Comparison of ENCODE assay signal across 7 cellular contexts in genomic region chr6:135938588-135939215, GRCh38.
DNase-seq lines count a peak whose midpoint lies in the region; ATAC-seq and TF ChIP-seq lines count a peak whose summit lies in the region.

No MANE protein-coding gene starts in this region.

- peak in 2 of 5 experiments; percentile 50 to 63 for TF ChIP-seq CTCF in gastrocnemius medialis (IDR thresholded peaks at IDR 0.05 in 4 of 5, conservative IDR thresholded peaks at IDR 0.05 in 1 of 5)

- no peak for TF ChIP-seq POLR2A in gastrocnemius medialis (IDR thresholded peaks at IDR 0.05)

- DNase-seq in HCEC 1CT (peak; percentile 55), SK-N-DZ (ENCODE audit: low spot score) (peak; percentile 49), globus pallidus (ENCODE audit: low spot score) (peak; percentile 33), gastrocnemius medialis (peak; percentile 30 to 36)
- DNase-seq in NK-92 treated with Interleukin-12 subunit alpha and Interleukin-12 subunit beta, amount 100 ng/mL, for 24 hours (lab: John Stamatoyannopoulos, UW), result no peak
- DNase-seq in activated naive CD4-positive, alpha-beta T cell (lab: John Stamatoyannopoulos, UW), result no peak

- H3K9me3 ChIP-seq in gastrocnemius medialis, result no peaks in the 10 kb centered on the region

- no peaks in the 10 kb centered on the region for H3K36me3 ChIP-seq in gastrocnemius medialis

- peaks cover 13 to 15% of the 10 kb centered on the region in 2 donors for H3K4me1 ChIP-seq in gastrocnemius medialis

- peak overlapping the region; percentile 53 to 76 (median 62) for H3K27ac ChIP-seq in gastrocnemius medialis

- H3K4me3 ChIP-seq in gastrocnemius medialis, result peak overlapping the region; percentile 14 to 55 (median 39)

- intact Hi-C loops in gastrocnemius medialis (cut with DNase I; ENCODE audit: low total_unique reads), result loop anchor here (10.0 kb wide), 1 partner anchor 404 kb away; no protein-coding TSS in a partner anchor

- ATAC-seq in gastrocnemius medialis (peak; percentile 80 to 91), HG02870 (IDR thresholded peaks at IDR 0.05; ENCODE audit: unreplicated experiment) (no peak)

- in situ Hi-C loops in gastrocnemius medialis (cut with MboI; ENCODE audit: low sequenced_read_pairs in 4 of 4), result loop anchor here (25.0 kb wide), 1 partner anchor 401 kb away; no protein-coding TSS in a partner anchor

- no peaks in the 10 kb centered on the region for H3K27me3 ChIP-seq in gastrocnemius medialis

Comparison
In these comparisons a context has a peak if more than half of its experiments do, and no peak if none do; other contexts are left out.
1. DNase-seq: peak in HCEC 1CT (single experiment), SK-N-DZ (single experiment), globus pallidus (single experiment) and gastrocnemius medialis (2 of 2); none in NK-92 treated with Interleukin-12 subunit alpha and Interleukin-12 subunit beta, amount 100 ng/mL, for 24 hours (single experiment) and activated naive CD4-positive, alpha-beta T cell (0 of 4).